10 cellular contexts compared by ENCODE assay signal in the genomic region with DNA sequence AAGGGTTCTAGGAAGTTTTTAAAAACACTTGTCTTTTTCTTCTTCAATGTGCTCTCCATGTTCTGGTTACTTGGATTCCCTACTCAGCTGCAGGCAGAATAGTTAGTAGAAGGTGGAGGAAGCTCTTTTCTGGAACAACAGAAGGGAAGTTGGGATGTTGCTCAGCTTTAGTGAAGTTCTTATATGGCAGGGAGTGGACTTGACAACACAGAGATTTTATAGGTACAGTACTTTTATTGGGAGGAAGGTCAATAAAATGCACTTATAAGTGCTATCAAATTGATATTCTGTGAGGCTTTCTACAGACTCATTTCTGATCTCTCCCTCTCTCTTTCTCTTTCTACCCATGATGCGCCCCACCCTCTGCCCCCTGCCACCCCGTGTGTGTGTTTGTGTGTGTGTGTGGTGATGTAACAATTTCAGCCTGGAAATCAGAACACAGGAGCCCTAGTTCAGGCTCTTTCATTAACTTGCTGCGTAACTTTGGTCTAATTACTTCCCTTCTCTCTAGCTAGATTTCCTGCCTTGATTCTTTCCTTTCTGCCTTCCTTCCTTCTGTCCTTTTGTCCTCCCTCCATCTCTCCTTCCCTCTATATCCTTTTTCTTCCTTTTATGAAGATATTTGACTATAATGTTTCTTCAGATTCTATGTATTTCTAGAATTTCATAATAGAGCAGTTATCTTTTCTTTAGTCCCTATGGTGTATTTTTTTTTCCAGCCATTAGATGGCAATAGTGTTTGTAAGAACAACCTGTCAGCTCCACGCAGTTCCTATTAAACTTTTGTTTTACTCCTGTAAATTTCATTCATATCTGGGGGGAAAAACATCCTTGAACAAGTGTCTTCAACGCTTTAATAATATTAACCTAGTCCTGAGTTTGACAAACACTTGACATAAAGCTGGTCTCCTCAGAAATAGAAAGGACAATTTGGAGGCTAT. TPM values are rescaled to one million over a fixed set of nuclear protein-coding genes. Genes with fewer than 3 reads are reported as not detected.
A peak's percentile ranks its signal among the peaks of the same experiment; 100 is the strongest.
DNase-seq lines count a peak whose midpoint lies in the region; ATAC-seq, FAIRE-seq and TF ChIP-seq lines count a peak whose summit lies in the region.
"Had no signal": no experiment of that assay in that cellular context is flagged by ENCODE, and none has a peak within 500 bp of the region (broad histone marks: within the 10 kb centered on the region; RNA-seq: fewer than 3 reads in every experiment).

No MANE protein-coding gene starts in this region.

- CTCF ChIA-PET in naive thymus-derived CD4-positive, alpha-beta T cell (lab: Charles Lee): interaction anchor here (0.6 kb wide), 1 partner anchor 1841 kb away, joined by 3 read pairs; no protein-coding TSS in a partner anchor

- H2AFZ ChIP-seq in astrocyte (ENCODE audit: low read depth, low read length): no peak overlapping the region

- H3K4me3 Mint-ChIP-seq in astrocyte (ENCODE audit: unreplicated experiment): no peak overlapping the region
- peak overlapping the region in 8 of 10 donors; percentile 0 to 63 (median 21) for H3K4me3 Mint-ChIP-seq in naive thymus-derived CD4-positive, alpha-beta T cell

- H3K4me3 ChIP-seq in astrocyte (ENCODE audit: insufficient read depth, low read depth, low read length): no peak overlapping the region
- no peak overlapping the region for H3K4me3 ChIP-seq in naive thymus-derived CD4-positive, alpha-beta T cell (ENCODE audit: low read length)

- no peaks in the 10 kb centered on the region for H3K36me3 ChIP-seq in astrocyte (ENCODE audit: insufficient read depth, low read length)
- no peaks in the 10 kb centered on the region for H3K36me3 ChIP-seq in naive thymus-derived CD4-positive, alpha-beta T cell (ENCODE audit: control insufficient read depth in 2 of 3, insufficient read depth in 3 of 3, low read length in 3 of 3)

- no peaks in the 10 kb centered on the region for H3K4me1 ChIP-seq in astrocyte (ENCODE audit: insufficient read depth, low read length)
- H3K4me1 ChIP-seq in naive thymus-derived CD4-positive, alpha-beta T cell (ENCODE audit: control insufficient read depth in 2 of 2, insufficient read depth in 2 of 2, low read length in 2 of 2): no peaks in the 10 kb centered on the region

- H3K36me3 Mint-ChIP-seq in astrocyte (ENCODE audit: low read depth, unreplicated experiment): no peaks in the 10 kb centered on the region
- no peaks in the 10 kb centered on the region for H3K36me3 Mint-ChIP-seq in naive thymus-derived CD4-positive, alpha-beta T cell

- no peaks in the 10 kb centered on the region for H3K9me3 ChIP-seq in astrocyte (ENCODE audit: insufficient read depth, low read depth, low read length)
- no peaks in the 10 kb centered on the region for H3K9me3 ChIP-seq in naive thymus-derived CD4-positive, alpha-beta T cell (ENCODE audit: control insufficient read depth in 2 of 3, low read length in 3 of 3)

- H3K9me3 Mint-ChIP-seq in astrocyte (ENCODE audit: unreplicated experiment): no peaks in the 10 kb centered on the region
- H3K9me3 Mint-ChIP-seq in naive thymus-derived CD4-positive, alpha-beta T cell: no peaks in the 10 kb centered on the region

- intact Hi-C loops in naive thymus-derived CD4-positive, alpha-beta T cell (cut with micrococcal nuclease): loop anchor here (1.0 to 10.0 kb wide), 3 partner anchors 528 to 616 kb away; no protein-coding TSS in a partner anchor

- no peaks in the 10 kb centered on the region for H3K27me3 ChIP-seq in astrocyte (ENCODE audit: insufficient read depth, low read length)
- no peaks in the 10 kb centered on the region for H3K27me3 ChIP-seq in naive thymus-derived CD4-positive, alpha-beta T cell (ENCODE audit: control insufficient read depth in 2 of 2, insufficient read depth in 2 of 2, low read length in 2 of 2)

- no peaks in the 10 kb centered on the region for H3K4me1 Mint-ChIP-seq in astrocyte (ENCODE audit: low read depth, unreplicated experiment)
- H3K4me1 Mint-ChIP-seq in naive thymus-derived CD4-positive, alpha-beta T cell: peaks cover 16 to 31% (median 22%) of the 10 kb centered on the region in 7 donors

- peak; percentile 97 for FAIRE-seq in astrocyte (lab: Jason Lieb, UNC)
- FAIRE-seq: H1 had no signal

- H4K20me1 ChIP-seq in astrocyte (ENCODE audit: insufficient read depth, low read length): no peaks in the 10 kb centered on the region

- TF ChIP-seq CTCF in astrocyte (IDR thresholded peaks at IDR 0.05; ENCODE audit: insufficient read depth, low read depth, low read length): peak; percentile 22

- H3K27ac Mint-ChIP-seq in astrocyte (ENCODE audit: unreplicated experiment): no peak overlapping the region
- H3K27ac Mint-ChIP-seq in naive thymus-derived CD4-positive, alpha-beta T cell: peak overlapping the region in 2 of 9 donors; percentile 13 to 25

- no peak overlapping the region for H3K9ac ChIP-seq in astrocyte (ENCODE audit: low read length)

- no peaks in the 10 kb centered on the region for H3K79me2 ChIP-seq in astrocyte (ENCODE audit: insufficient read depth, low read length)

- H3K27ac ChIP-seq in astrocyte (ENCODE audit: low read depth, low read length): no peak overlapping the region
- H3K27ac ChIP-seq in naive thymus-derived CD4-positive, alpha-beta T cell (ENCODE audit: low read depth, low read length): no peak overlapping the region

- no peak overlapping the region for H3K4me2 ChIP-seq in astrocyte (ENCODE audit: low read length)

- no peaks in the 10 kb centered on the region for H3K27me3 Mint-ChIP-seq in astrocyte (ENCODE audit: low read depth, unreplicated experiment)
- H3K27me3 Mint-ChIP-seq in naive thymus-derived CD4-positive, alpha-beta T cell: no peaks in the 10 kb centered on the region

- POLR2A ChIA-PET in naive thymus-derived CD4-positive, alpha-beta T cell (lab: Charles Lee): interaction anchor here (0.6 kb wide), 1 partner anchor 203 kb away, joined by 3 read pairs; no protein-coding TSS in a partner anchor

- ATAC-seq in HG02885 (IDR thresholded peaks at IDR 0.05; ENCODE audit: poor library complexity, unreplicated experiment): peak; percentile 51
- ATAC-seq in naive thymus-derived CD4-positive, alpha-beta T cell: no peak

- DNase-seq in GM03348 (ENCODE audit: low spot score): peak; percentile 19
- DNase-seq in astrocyte (ENCODE audit: low read depth): no peak
- peak in 2 of 9 donors; percentile 5 to 12 for DNase-seq in naive thymus-derived CD4-positive, alpha-beta T cell
- DNase-seq in iPS-NIHi7 (ENCODE audit: extremely low spot score): no peak
- no peak for DNase-seq in mesenteric fat pad (ENCODE audit: low spot score)
- DNase-seq in NCI-H748 treated with DMSO at 0.1 percent for 48 hours (lab: John Stamatoyannopoulos, UW): no peak
- DNase-seq: NCI-H774, occipital lobe had no signal

RNA-seq across cellular contexts. Expression of a gene that starts 37.1 kb away (rescaled TPM):
- total RNA-seq in astrocyte (58.8 and 83.9 TPM in 2 replicates), mesenteric fat pad (3.9 TPM)
- under 1 TPM in 2 of 5 experiments, not detected in 3; 0.19 to 0.34 TPM for total RNA-seq in naive thymus-derived CD4-positive, alpha-beta T cell
- polyA plus RNA-seq in naive thymus-derived CD4-positive, alpha-beta T cell: under 1 TPM in 1 of 2 donors, not detected in 1; 0.17 TPM

Comparison
In these comparisons a context has a peak if more than half of its experiments do, and no peak if none do; other contexts are left out.
1. RNA of a gene that starts 37.1 kb away (total RNA-seq): 58.8 to 83.9 TPM in astrocyte; 3.9 TPM in mesenteric fat pad (single experiment) and 0.19 to 0.34 TPM in naive thymus-derived CD4-positive, alpha-beta T cell; every median in the first group is over 10 times any median in the second.